33 cellular contexts compared by ENCODE assay signal in genomic region chr2:158647832-158648231, GRCh38.
"Had no signal": no experiment of that assay in that cellular context is flagged by ENCODE, and none has a peak within 500 bp of the region (broad histone marks: within the 10 kb centered on the region; RNA-seq: fewer than 3 reads in every experiment).

No MANE protein-coding gene starts in this region.

- H3K36me3 Mint-ChIP-seq: natural killer cell treated with Interleukin-12 subunit alpha and Interleukin-12 subunit beta and Interleukin-15 and Interleukin-18, amount 100 ng/mL, for 72 hours; stimulated activated memory B cell treated with anti-CD40 and anti-IgM and Interleukin-4, amounts not matched to agents 10 μg/mL and 1 μg/mL and 100 μg/mL, for 72 hours had no signal

- H3K9me3 ChIP-seq: neutrophil, ovary, psoas muscle, spleen, suprapubic skin, thoracic aorta, thyroid gland, tibial nerve, upper lobe of left lung, vagina had no signal

- H3K27me3 Mint-ChIP-seq: naive thymus-derived CD8-positive, alpha-beta T cell; natural killer cell treated with Interleukin-12 subunit alpha and Interleukin-12 subunit beta and Interleukin-15 and Interleukin-18, amount 100 ng/mL, for 72 hours; progenitor cell of endocrine pancreas; stimulated activated memory B cell treated with anti-CD40 and anti-IgM and Interleukin-4, amounts not matched to agents 10 μg/mL and 1 μg/mL and 100 μg/mL, for 72 hours; stimulated activated naive CD8-positive, alpha-beta T cell treated with anti-CD3 and anti-CD28 coated beads, Interleukin-15, amount 100 ng/mL, for 72 hours had no signal

- H3K4me2 ChIP-seq: smooth muscle cell had no signal

- H3K4me1 Mint-ChIP-seq: stimulated activated memory B cell treated with anti-CD40 and anti-IgM and Interleukin-4, amounts not matched to agents 10 μg/mL and 1 μg/mL and 100 μg/mL, for 72 hours; stimulated activated naive CD8-positive, alpha-beta T cell treated with anti-CD3 and anti-CD28 coated beads, Interleukin-15, amount 100 ng/mL, for 72 hours had no signal

- H3K27ac Mint-ChIP-seq: natural killer cell treated with Interleukin-12 subunit alpha and Interleukin-12 subunit beta and Interleukin-15 and Interleukin-18, amount 100 ng/mL, for 72 hours; nephron progenitor cell; progenitor cell of endocrine pancreas; stimulated activated memory B cell treated with anti-CD40 and anti-IgM and Interleukin-4, amounts not matched to agents 10 μg/mL and 1 μg/mL and 100 μg/mL, for 72 hours; stimulated activated naive CD8-positive, alpha-beta T cell treated with anti-CD3 and anti-CD28 coated beads, Interleukin-15, amount 100 ng/mL, for 72 hours had no signal

- H2AFZ ChIP-seq: parathyroid adenoma had no signal

- H3K36me3 ChIP-seq: ovary, suprapubic skin, thoracic aorta, thyroid gland had no signal

- DNase-seq: naive thymus-derived CD8-positive, alpha-beta T cell; nephron progenitor cell; nucleus accumbens; ovary; posterior cingulate gyrus; psoas muscle; right cardiac atrium; spleen; stimulated activated CD4-positive, alpha-beta T cell treated with anti-CD3 and anti-CD28 coated beads, Interleukin-12 subunit alpha, Interleukin-12 subunit beta, amount 100 ng/mL, for 4 hours; stimulated activated CD4-positive, alpha-beta T cell treated with anti-CD3 and anti-CD28 coated beads, Interleukin-1b, Interleukin-23, amount 100 ng/mL, for 48 hours; stimulated activated CD4-positive, alpha-beta T cell treated with anti-CD3 and anti-CD28 coated beads, Interleukin-4, amount 100 ng/mL, for 1 hour; stimulated activated CD4-positive, alpha-beta T cell treated with anti-CD3 and anti-CD28 coated beads, Interleukin-4, amount 100 ng/mL, for 4 hours; stimulated activated CD8-positive, alpha-beta memory T cell treated with anti-CD3 and anti-CD28 coated beads, Interleukin-4, amount 100 ng/mL, for 48 hours; stimulated activated naive CD4-positive, alpha-beta T cell; stimulated activated naive CD8-positive, alpha-beta T cell treated with anti-CD3 and anti-CD28 coated beads, Interleukin-15, amount 100 ng/mL, for 72 hours; stimulated activated naive CD8-positive, alpha-beta T cell treated with anti-CD3 and anti-CD28 coated beads, Interleukin-15, Interleukin-2, amounts not matched to agents 100 U/mL and 50 U/mL, for 24 hours; substantia nigra; thyroid gland; trophoblast cell; upper lobe of left lung had no signal

- H3K4me1 ChIP-seq: parathyroid adenoma, psoas muscle, spleen, suprapubic skin, thyroid gland, tibial nerve, upper lobe of left lung had no signal

- H3K27ac ChIP-seq: neutrophil, ovary, parathyroid adenoma, psoas muscle, skin epidermis, spleen, suprapubic skin, thoracic aorta, thyroid gland, tibial nerve, upper lobe of left lung, vagina had no signal

- H3K4me3 ChIP-seq: ovary, psoas muscle, skin epidermis, smooth muscle cell, spleen, suprapubic skin, thoracic aorta, thyroid gland, tibial nerve, upper lobe of left lung, vagina had no signal

- H3K27me3 ChIP-seq: neutrophil, ovary, spleen, suprapubic skin, thyroid gland, tibial nerve, upper lobe of left lung, vagina had no signal

- H3K79me2 ChIP-seq: parathyroid adenoma had no signal

- H3K4me3 Mint-ChIP-seq: naive thymus-derived CD8-positive, alpha-beta T cell; natural killer cell treated with Interleukin-12 subunit alpha and Interleukin-12 subunit beta and Interleukin-15 and Interleukin-18, amount 100 ng/mL, for 72 hours; nephron progenitor cell; neural crest cell; stimulated activated memory B cell treated with anti-CD40 and anti-IgM and Interleukin-4, amounts not matched to agents 10 μg/mL and 1 μg/mL and 100 μg/mL, for 72 hours; stimulated activated naive CD8-positive, alpha-beta T cell treated with anti-CD3 and anti-CD28 coated beads, Interleukin-15, amount 100 ng/mL, for 72 hours had no signal

- ATAC-seq: naive thymus-derived CD8-positive, alpha-beta T cell; natural killer cell treated with Interleukin-12 subunit alpha and Interleukin-12 subunit beta and Interleukin-15 and Interleukin-18, amount 100 ng/mL, for 72 hours; psoas muscle; right cardiac atrium; sciatic nerve; stimulated activated memory B cell treated with anti-CD40 and anti-IgM and Interleukin-4, amounts not matched to agents 10 μg/mL and 1 μg/mL and 100 μg/mL, for 72 hours; stimulated activated naive CD8-positive, alpha-beta T cell treated with anti-CD3 and anti-CD28 coated beads, Interleukin-15, amount 100 ng/mL, for 72 hours; stimulated activated naive CD8-positive, alpha-beta T cell treated with anti-CD3 and anti-CD28 coated beads, Interleukin-15, Interleukin-2, amounts not matched to agents 100 U/mL and 50 U/mL, for 24 hours had no signal

- H3K9me3 Mint-ChIP-seq: naive thymus-derived CD8-positive, alpha-beta T cell; natural killer cell treated with Interleukin-12 subunit alpha and Interleukin-12 subunit beta and Interleukin-15 and Interleukin-18, amount 100 ng/mL, for 72 hours; nephron progenitor cell; neural crest cell; stimulated activated memory B cell treated with anti-CD40 and anti-IgM and Interleukin-4, amounts not matched to agents 10 μg/mL and 1 μg/mL and 100 μg/mL, for 72 hours; stimulated activated naive CD8-positive, alpha-beta T cell treated with anti-CD3 and anti-CD28 coated beads, Interleukin-15, amount 100 ng/mL, for 72 hours had no signal

- H3K9ac ChIP-seq: parathyroid adenoma had no signal
